20 cellular contexts compared by ENCODE assay signal in the genomic region with DNA sequence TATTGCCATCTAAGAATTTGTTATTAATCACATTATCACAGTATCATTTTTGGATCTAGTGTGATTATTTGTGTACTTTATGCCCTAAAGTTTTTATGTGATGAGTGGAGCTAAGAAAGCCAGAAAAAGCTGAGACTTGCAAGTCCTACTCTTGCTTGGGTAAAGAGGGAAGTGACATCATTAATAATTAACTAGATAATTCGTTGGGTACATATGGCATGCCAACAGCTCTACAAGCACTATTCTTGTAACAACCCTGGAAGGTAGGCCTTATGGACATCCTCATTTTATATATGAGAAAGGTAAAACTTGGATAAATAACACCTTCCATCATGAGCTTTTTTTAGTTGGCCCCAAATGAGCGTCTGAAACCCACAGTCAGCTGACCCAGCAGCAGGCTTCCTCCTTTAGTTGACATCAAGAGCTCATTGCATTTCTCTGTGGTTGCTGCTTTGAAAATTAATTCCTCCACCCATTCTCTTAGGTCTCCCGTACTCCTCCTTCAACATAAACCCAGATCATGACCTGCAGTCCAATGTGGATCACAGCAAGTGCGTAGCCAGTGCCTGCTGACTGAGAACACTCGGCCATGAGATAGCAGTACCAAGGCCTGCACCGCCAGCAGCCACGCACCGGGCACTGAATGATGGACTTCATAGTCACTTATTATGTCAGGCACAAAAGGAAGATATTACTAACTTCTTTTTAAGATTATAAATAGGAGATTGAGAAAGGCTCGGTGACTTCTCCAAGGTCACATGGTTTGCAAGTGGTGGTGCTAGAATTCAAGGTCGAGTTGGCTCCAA.
A peak's percentile ranks its signal among the peaks of the same experiment; 100 is the strongest.
DNase-seq lines count a peak whose midpoint lies in the region; ATAC-seq, FAIRE-seq and TF ChIP-seq lines count a peak whose summit lies in the region.
"Had no signal": no experiment of that assay in that cellular context is flagged by ENCODE, and none has a peak within 500 bp of the region (broad histone marks: within the 10 kb centered on the region; RNA-seq: fewer than 3 reads in every experiment).

No MANE protein-coding gene starts in this region.

- CTCF ChIA-PET in Caco-2 (lab: Charles Lee) (interaction anchor here (1.1 kb wide), 1 partner anchor 166 kb away, joined by 5 read pairs; no protein-coding TSS in a partner anchor), GM12878 (lab: Yijun Ruan, JAX) (interaction anchor here (0.5 to 3.2 kb wide), 9 partner anchors 11 to 185 kb away, joined by 3 to 16 read pairs (median 4); no protein-coding TSS in a partner anchor)

- no peaks in the 10 kb centered on the region for H3K36me3 ChIP-seq in Caco-2 (ENCODE audit: control insufficient read depth, insufficient read depth, low read length)
- peaks cover 0 to 10% of the 10 kb centered on the region in 2 experiments; a peak in 3 of 4 replicates for H3K36me3 ChIP-seq in GM12878 (ENCODE audit: control insufficient read depth in 2 of 2, insufficient read depth in 2 of 2, low read length in 1 of 2)
- H3K36me3 ChIP-seq in MG63 = no peaks in the 10 kb centered on the region

- whole genome bisulfite sequencing in GM12878 (ENCODE audit: insufficient coverage, insufficient replicate concordance, low lambda C conversion rate, missing lambda C conversion rate) = 73% methylated on average over 10 of the region's 10 CpGs

- POLR2A ChIA-PET in Caco-2 (lab: Charles Lee) (no interaction called here), GM12878 (lab: Charles Lee) (interaction anchor here (0.9 to 1.0 kb wide), 2 partner anchors 9 to 55 kb away, joined by 3 read pairs; no protein-coding TSS in a partner anchor)

- no peak overlapping the region for H3K4me3 ChIP-seq in Caco-2 (ENCODE audit: low read depth, low read length)
- no peak overlapping the region for H3K4me3 ChIP-seq in GM12878
- H3K4me3 ChIP-seq in MG63 = no peak overlapping the region
- H3K4me3 ChIP-seq: GM23248, upper lobe of left lung had no signal

- H3K4me1 Mint-ChIP-seq in Caco-2 (ENCODE audit: low read depth, unreplicated experiment) (no peaks in the 10 kb centered on the region), memory B cell (peaks cover 8% of the 10 kb centered on the region)
- H3K4me1 Mint-ChIP-seq in activated T-cell treated with anti-CD3 and anti-CD28 coated beads, Interleukin-2, amount 50 U/mL, for 4 hours (ENCODE audit: low read depth) = peaks cover 7% of the 10 kb centered on the region
- H3K4me1 Mint-ChIP-seq in effector memory CD8-positive, alpha-beta T cell (ENCODE audit: low read depth in 2 of 2) = peaks cover 11 to 17% of the 10 kb centered on the region in 2 donors

- H3K9me3 ChIP-seq in Caco-2 (no peaks in the 10 kb centered on the region), GM12878 (replicated peaks; ENCODE audit: control insufficient read depth, insufficient read depth, low read length) (no peaks in the 10 kb centered on the region; the same call in 1 of the 3 replicates), MG63 (no peaks in the 10 kb centered on the region)
- H3K9me3 ChIP-seq: upper lobe of left lung had no signal

- TF ChIP-seq RAD21 in GM12878 (IDR thresholded peaks at IDR 0.05; ENCODE audit: insufficient read depth, low read depth, low read length) = no peak

- no peak for FAIRE-seq in GM12878 (lab: Jason Lieb, UNC)
- FAIRE-seq: endometrium had no signal

- H4K20me1 ChIP-seq in GM12878 (ENCODE audit: control insufficient read depth, insufficient read depth) = no peaks in the 10 kb centered on the region

- H3K4me1 ChIP-seq in Caco-2 = no peaks in the 10 kb centered on the region
- peaks cover 16% of the 10 kb centered on the region for H3K4me1 ChIP-seq in GM12878 (ENCODE audit: control insufficient read depth, insufficient read depth, low read length)

- no peak overlapping the region for H3K9ac ChIP-seq in GM12878 (ENCODE audit: control insufficient read depth, insufficient read depth, low read length)
- H3K9ac ChIP-seq: GM23248, KMS-11 had no signal

- intact Hi-C loops in Caco-2 (cut with micrococcal nuclease; ENCODE audit: unreplicated experiment) (no loop called here), GM12878 (cut with micrococcal nuclease; ENCODE audit: unreplicated experiment) (no loop called here)

- H3K27ac ChIP-seq in GM12878 (ENCODE audit: control insufficient read depth, insufficient read depth) = no peak overlapping the region
- H3K27ac ChIP-seq: GM23248, KMS-11, upper lobe of left lung had no signal

- H3K27ac Mint-ChIP-seq in Caco-2 (ENCODE audit: unreplicated experiment) = peak overlapping the region; percentile 28
- peak overlapping the region; percentile 15 for H3K27ac Mint-ChIP-seq in memory B cell
- peak overlapping the region in 1 of 2 donors; percentile 81 for H3K27ac Mint-ChIP-seq in effector memory CD8-positive, alpha-beta T cell
- H3K27ac Mint-ChIP-seq: T-helper 2 cell treated with Interferon-gamma antibody and Interleukin-4, amounts not matched to agents 5 μg/mL and 100 μg/mL, for 36 hours had no signal

- no peak for TF ChIP-seq CTCF in Caco-2 (IDR thresholded peaks at IDR 0.05; ENCODE audit: insufficient read depth in 1 of 2, low read depth in 1 of 2, low read length in 1 of 2, severe bottlenecking in 1 of 2, unreplicated experiment in 1 of 2)
- no peak for TF ChIP-seq CTCF in GM12878 (IDR thresholded peaks at IDR 0.05 in 2 of 3, conservative IDR thresholded peaks at IDR 0.05 in 1 of 3; ENCODE audit: control insufficient read depth in 2 of 3, extremely low read depth in 1 of 3, insufficient read depth in 1 of 3, low read depth in 3 of 3, low read length in 3 of 3)

- SMC1A ChIA-PET in GM12878 (lab: Charles Lee; ENCODE audit: uncharacterized antibody, unreplicated experiment) = interaction anchor here (0.6 to 4.9 kb wide), 22 partner anchors 9 to 574 kb away, joined by 3 to 43 read pairs (median 4); no protein-coding TSS in a partner anchor

- no peak overlapping the region for H3K4me2 ChIP-seq in GM12878 (ENCODE audit: control insufficient read depth, insufficient read depth)
- H3K4me2 ChIP-seq: KMS-11 had no signal

- H3K4me3 Mint-ChIP-seq in Caco-2 (ENCODE audit: unreplicated experiment) (no peak overlapping the region), memory B cell (no peak overlapping the region)
- no peak overlapping the region for H3K4me3 Mint-ChIP-seq in activated T-cell treated with anti-CD3 and anti-CD28 coated beads, Interleukin-2, amount 50 U/mL, for 4 hours
- no peak overlapping the region for H3K4me3 Mint-ChIP-seq in effector memory CD8-positive, alpha-beta T cell
- H3K4me3 Mint-ChIP-seq: T-helper 2 cell treated with Interferon-gamma antibody and Interleukin-4, amounts not matched to agents 5 μg/mL and 100 μg/mL, for 36 hours had no signal

- DNase-seq in Caco-2 (no peak), HuH-7 (ENCODE audit: low spot score) (peak; percentile 15), GM12878 (ENCODE audit: low read depth, low spot score) (no peak), memory B cell (ENCODE audit: low spot score in 2 of 2) (no peak), MG63 (no peak)
- no peak for DNase-seq in activated T-cell treated with anti-CD3 and anti-CD28 coated beads, Interleukin-2, amount 50 U/mL, for 4 hours
- DNase-seq in effector memory CD8-positive, alpha-beta T cell = no peak
- DNase-seq: activated CD8-positive, alpha-beta memory T cell treated with anti-CD3 and anti-CD28 coated beads for 24 hours; activated naive CD4-positive, alpha-beta T cell treated with anti-CD3 and anti-CD28 coated beads, Interleukin-2, amount 50 U/mL, for 16 hours; activated T-cell treated with anti-CD3 and anti-CD28 coated beads, Interleukin-2, amount 50 U/mL, for 48 hours; Calu3; GM23248; left ventricle myocardium superior; NCI-H1092 treated with DMSO at 0.1 percent for 48 hours had no signal

- TF ChIP-seq POLR2A in GM12878 (IDR thresholded peaks at IDR 0.05; ENCODE audit: low read depth, low read length) = no peak

- peak; percentile 57 for ATAC-seq in GM12878
- ATAC-seq in memory B cell (ENCODE audit: low read depth) = no peak
- ATAC-seq in GM21526 (IDR thresholded peaks at IDR 0.05; ENCODE audit: low FRiP score, unreplicated experiment) = no peak
- no peak for ATAC-seq in activated T-cell treated with anti-CD3 and anti-CD28 coated beads, Interleukin-2, amount 50 U/mL, for 4 hours
- no peak for ATAC-seq in effector memory CD8-positive, alpha-beta T cell (replicated peaks)
- ATAC-seq: activated CD4-positive, CD25-positive, alpha-beta regulatory T cell treated with anti-CD3 and anti-CD28 coated beads, Interleukin-2, amount 50 U/mL, for 24 hours; left ventricle myocardium superior had no signal

- TF ChIP-seq EP300 in GM12878 (IDR thresholded peaks at IDR 0.05; ENCODE audit: borderline replicate concordance in 1 of 2, control insufficient read depth in 1 of 2, low read depth in 2 of 2, low read length in 2 of 2) = no peak

- RAD21 ChIA-PET in GM12878 (lab: Charles Lee; ENCODE audit: unreplicated experiment) = interaction anchor here (0.9 to 3.5 kb wide), 9 partner anchors 9 to 166 kb away, joined by 3 to 21 read pairs (median 3); no protein-coding TSS in a partner anchor

- H3K9me3 Mint-ChIP-seq in Caco-2 (ENCODE audit: unreplicated experiment) = peaks cover 15% of the 10 kb centered on the region
- H3K9me3 Mint-ChIP-seq in memory B cell = no peaks in the 10 kb centered on the region
- no peaks in the 10 kb centered on the region for H3K9me3 Mint-ChIP-seq in activated T-cell treated with anti-CD3 and anti-CD28 coated beads, Interleukin-2, amount 50 U/mL, for 4 hours
- no peaks in the 10 kb centered on the region for H3K9me3 Mint-ChIP-seq in effector memory CD8-positive, alpha-beta T cell
- H3K9me3 Mint-ChIP-seq: T-helper 2 cell treated with Interferon-gamma antibody and Interleukin-4, amounts not matched to agents 5 μg/mL and 100 μg/mL, for 36 hours had no signal

- H3K79me2 ChIP-seq in GM12878 (ENCODE audit: control insufficient read depth, insufficient read depth, low read length) = no peaks in the 10 kb centered on the region

- in situ Hi-C loops in GM12878 (cut with MboI) = no loop called here

- no peaks in the 10 kb centered on the region for H3K27me3 ChIP-seq in Caco-2 (replicated peaks; ENCODE audit: control insufficient read depth, insufficient read depth, low read length)
- H3K27me3 ChIP-seq in GM12878 (replicated peaks in 1 of 2; ENCODE audit: control insufficient read depth in 2 of 2, insufficient read depth in 2 of 2, low read length in 1 of 2) = no peaks in the 10 kb centered on the region
- H3K27me3 ChIP-seq in MG63 = no peaks in the 10 kb centered on the region
- H3K27me3 ChIP-seq: upper lobe of left lung had no signal

- no TSS peak for BruUV-seq in Caco-2 (replicated peaks; lab: Mats Ljungman, UMichigan)
- BruUV-seq in GM12878 (replicated peaks; lab: Mats Ljungman, UMichigan) = no TSS peak

- H3K36me3 Mint-ChIP-seq in Caco-2 (ENCODE audit: insufficient read depth, unreplicated experiment) = no peaks in the 10 kb centered on the region
- H3K36me3 Mint-ChIP-seq in memory B cell = peaks cover 37% of the 10 kb centered on the region
- peaks cover 40% of the 10 kb centered on the region for H3K36me3 Mint-ChIP-seq in activated T-cell treated with anti-CD3 and anti-CD28 coated beads, Interleukin-2, amount 50 U/mL, for 4 hours (ENCODE audit: insufficient read depth)
- H3K36me3 Mint-ChIP-seq in effector memory CD8-positive, alpha-beta T cell (ENCODE audit: insufficient read depth) = peaks cover 26% of the 10 kb centered on the region

- no peaks in the 10 kb centered on the region for H3K27me3 Mint-ChIP-seq in Caco-2 (ENCODE audit: insufficient read depth, unreplicated experiment)
- no peaks in the 10 kb centered on the region for H3K27me3 Mint-ChIP-seq in memory B cell
- no peaks in the 10 kb centered on the region for H3K27me3 Mint-ChIP-seq in activated T-cell treated with anti-CD3 and anti-CD28 coated beads, Interleukin-2, amount 50 U/mL, for 4 hours (ENCODE audit: low read depth)
- H3K27me3 Mint-ChIP-seq in effector memory CD8-positive, alpha-beta T cell = no peaks in the 10 kb centered on the region

- no peak overlapping the region for H2AFZ ChIP-seq in GM12878 (ENCODE audit: control insufficient read depth, low read depth, low read length)
- H2AFZ ChIP-seq: GM23248 had no signal
